Comparison of ENCODE assay signal across 9 cellular contexts in genomic region chr4:151744614-151745013, GRCh38. TPM values are rescaled to one million over a fixed set of nuclear protein-coding genes. Genes with fewer than 3 reads are reported as not detected.
A peak's percentile ranks its signal among the peaks of the same experiment; 100 is the strongest.
DNase-seq lines count a peak whose midpoint lies in the region; ATAC-seq and TF ChIP-seq lines count a peak whose summit lies in the region.
"Had no signal": no experiment of that assay in that cellular context is flagged by ENCODE, and none has a peak within 500 bp of the region (broad histone marks: within the 10 kb centered on the region; RNA-seq: fewer than 3 reads in every experiment).

No MANE protein-coding gene starts in this region.

- H3K9me3 Mint-ChIP-seq in activated CD8-positive, alpha-beta memory T cell treated with anti-CD3 and anti-CD28 coated beads, Interleukin-2, amount 10 ng/mL, durations not matched to agents 7 days and 5 days (ENCODE audit: low read depth) = no peaks in the 10 kb centered on the region
- H3K9me3 Mint-ChIP-seq: natural killer cell treated with Interleukin-12 subunit alpha and Interleukin-12 subunit beta and Interleukin-15 and Interleukin-18, amount 100 ng/mL, for 72 hours had no signal

- no peak overlapping the region for H3K4me3 Mint-ChIP-seq in activated CD8-positive, alpha-beta memory T cell treated with anti-CD3 and anti-CD28 coated beads, Interleukin-2, amount 10 ng/mL, durations not matched to agents 7 days and 5 days
- H3K4me3 Mint-ChIP-seq: natural killer cell treated with Interleukin-12 subunit alpha and Interleukin-12 subunit beta and Interleukin-15 and Interleukin-18, amount 100 ng/mL, for 72 hours had no signal

- no peak for TF ChIP-seq EP300 in Ishikawa (IDR thresholded peaks at IDR 0.05; ENCODE audit: borderline replicate concordance)

- H3K4me1 Mint-ChIP-seq in activated CD8-positive, alpha-beta memory T cell treated with anti-CD3 and anti-CD28 coated beads, Interleukin-2, amount 10 ng/mL, durations not matched to agents 7 days and 5 days = peaks cover 2% of the 10 kb centered on the region

- no peaks in the 10 kb centered on the region for H3K27me3 Mint-ChIP-seq in activated CD8-positive, alpha-beta memory T cell treated with anti-CD3 and anti-CD28 coated beads, Interleukin-2, amount 10 ng/mL, durations not matched to agents 7 days and 5 days
- H3K27me3 Mint-ChIP-seq: natural killer cell treated with Interleukin-12 subunit alpha and Interleukin-12 subunit beta and Interleukin-15 and Interleukin-18, amount 100 ng/mL, for 72 hours had no signal

- peak; percentile 42 for DNase-seq in epidermal melanocyte (ENCODE audit: insufficient read length, low spot score)
- peak; percentile 26 for DNase-seq in pulmonary artery endothelial cell (ENCODE audit: low read depth, low spot score)
- no peak for DNase-seq in DMS153 (lab: John Stamatoyannopoulos, UW)
- no peak for DNase-seq in NCI-H82 treated with DMSO at 0.1 percent for 48 hours (lab: John Stamatoyannopoulos, UW; ENCODE audit: unreplicated experiment)
- DNase-seq in activated CD8-positive, alpha-beta memory T cell treated with anti-CD3 and anti-CD28 coated beads, Interleukin-2, amount 10 ng/mL, durations not matched to agents 7 days and 5 days = no peak
- no peak for DNase-seq in NCI-H1105 treated with DMSO at 0.1 percent for 48 hours (lab: John Stamatoyannopoulos, UW)

- peaks cover 4% of the 10 kb centered on the region for H3K36me3 Mint-ChIP-seq in activated CD8-positive, alpha-beta memory T cell treated with anti-CD3 and anti-CD28 coated beads, Interleukin-2, amount 10 ng/mL, durations not matched to agents 7 days and 5 days

- CTCF ChIA-PET in activated CD8-positive, alpha-beta memory T cell treated with anti-CD3 and anti-CD28 coated beads, Interleukin-2, amount 10 ng/mL, durations not matched to agents 7 days and 5 days (lab: Charles Lee) = interaction anchor here (1.2 kb wide), 1 partner anchor 32 kb away, joined by 3 read pairs; no protein-coding TSS in a partner anchor

- TF ChIP-seq RAD21 in Ishikawa (IDR thresholded peaks at IDR 0.05; ENCODE audit: low read depth) = no peak

- ATAC-seq in GM19468 (IDR thresholded peaks at IDR 0.05; ENCODE audit: extremely low read depth, unreplicated experiment) = peak; percentile 31
- no peak for ATAC-seq in activated CD8-positive, alpha-beta memory T cell treated with anti-CD3 and anti-CD28 coated beads, Interleukin-2, amount 10 ng/mL, durations not matched to agents 7 days and 5 days
- ATAC-seq: natural killer cell treated with Interleukin-12 subunit alpha and Interleukin-12 subunit beta and Interleukin-15 and Interleukin-18, amount 100 ng/mL, for 72 hours had no signal

- H3K27ac Mint-ChIP-seq in activated CD8-positive, alpha-beta memory T cell treated with anti-CD3 and anti-CD28 coated beads, Interleukin-2, amount 10 ng/mL, durations not matched to agents 7 days and 5 days = no peak overlapping the region
- H3K27ac Mint-ChIP-seq: natural killer cell treated with Interleukin-12 subunit alpha and Interleukin-12 subunit beta and Interleukin-15 and Interleukin-18, amount 100 ng/mL, for 72 hours had no signal

TF ChIP-seq in Ishikawa, 13 proteins besides CTCF, POLR2A, EP300 and RAD21:
- TF ChIP-seq YY1 (IDR thresholded peaks at IDR 0.05; ENCODE audit: low read depth) = no peak
- no peak for TF ChIP-seq EGR1 (IDR thresholded peaks at IDR 0.05)
- TF ChIP-seq CREB1 (IDR thresholded peaks at IDR 0.05; ENCODE audit: low read depth) = no peak
- TF ChIP-seq TEAD4 (IDR thresholded peaks at IDR 0.05) = 0 out of 2 replicates have a peak, but pooled peaks have one; percentile 19
- TF ChIP-seq REST (IDR thresholded peaks at IDR 0.05; ENCODE audit: low read depth) = no peak
- TF ChIP-seq ZBTB7A (IDR thresholded peaks at IDR 0.05; ENCODE audit: low read depth) = no peak
TF ChIP-seq in Ishikawa: peak in this region for 1.

RNA-seq across cellular contexts. Expression of gene GATB, which starts 16.2 kb away (rescaled TPM):
- 16.4 and 21.0 TPM in 2 replicates for total RNA-seq in pulmonary artery endothelial cell
- 10 to 100 TPM; 14.1 to 17.9 TPM for total RNA-seq in activated CD8-positive, alpha-beta memory T cell treated with anti-CD3 and anti-CD28 coated beads, Interleukin-2, amount 10 ng/mL, durations not matched to agents 7 days and 5 days

Comparison
In these comparisons a context has a peak if more than half of its experiments do, and no peak if none do; other contexts are left out.
1. DNase-seq: peak in epidermal melanocyte (single experiment) and pulmonary artery endothelial cell (single experiment); none in DMS153 (single experiment), NCI-H82 treated with DMSO at 0.1 percent for 48 hours (single experiment), activated CD8-positive, alpha-beta memory T cell treated with anti-CD3 and anti-CD28 coated beads, Interleukin-2, amount 10 ng/mL, durations not matched to agents 7 days and 5 days (single experiment) and NCI-H1105 treated with DMSO at 0.1 percent for 48 hours (single experiment).